ENCODE assay signal across 19 cellular contexts in the genomic region with DNA sequence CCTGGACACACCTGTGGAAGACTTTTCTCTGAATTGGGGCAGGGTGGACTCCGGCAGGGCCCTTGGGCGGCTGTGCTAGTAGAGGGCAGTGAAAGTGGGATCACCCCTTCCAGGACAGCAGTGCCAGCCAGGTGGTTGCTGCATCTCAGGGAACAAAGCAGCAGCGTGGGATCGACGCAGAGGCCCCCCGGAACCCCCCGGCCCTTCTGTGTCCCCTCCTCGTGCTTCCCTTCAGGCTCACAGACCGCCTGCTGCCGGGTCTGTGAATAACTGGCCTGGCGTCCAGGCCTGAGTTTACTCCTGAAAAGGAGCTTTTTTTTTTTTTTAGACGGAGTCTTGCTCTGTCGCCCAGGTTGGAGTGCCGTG. TPM values are rescaled to one million over a fixed set of nuclear protein-coding genes. Genes with fewer than 3 reads are reported as not detected.
DNase-seq lines count a peak whose midpoint lies in the region; ATAC-seq, FAIRE-seq and TF ChIP-seq lines count a peak whose summit lies in the region.
"Had no signal": no experiment of that assay in that cellular context is flagged by ENCODE, and none has a peak within 500 bp of the region (broad histone marks: within the 10 kb centered on the region; RNA-seq: fewer than 3 reads in every experiment).

No MANE protein-coding gene starts in this region.

- H3K9me3 ChIP-seq in breast epithelium (no peaks in the 10 kb centered on the region), PC-9 (ENCODE audit: insufficient read depth, low read depth) (no peaks in the 10 kb centered on the region), esophagus (ENCODE audit: control insufficient read depth in 2 of 2, insufficient read depth in 1 of 2, low read depth in 1 of 2, low read length in 1 of 2) (no peaks in the 10 kb centered on the region), pancreas (no peaks in the 10 kb centered on the region)
- H3K9me3 ChIP-seq: HAP-1 had no signal

- TF ChIP-seq CTCF in MCF 10A (IDR thresholded peaks at IDR 0.05; ENCODE audit: unreplicated experiment), result no peak
- no peak for TF ChIP-seq CTCF in breast epithelium (IDR thresholded peaks at IDR 0.05)
- TF ChIP-seq CTCF in PC-9 (conservative IDR thresholded peaks at IDR 0.05), result no peak
- TF ChIP-seq CTCF in pancreas (IDR thresholded peaks at IDR 0.05), result no peak

- WGBS in esophagus, 2 donors, result 92 to 96% methylated on average over 11 to 14 of the region's 14 CpGs
- 95 to 96% methylated on average over 11 to 14 of the region's 14 CpGs for WGBS in pancreas, 2 donors

- no peak overlapping the region for H3K4me2 ChIP-seq in PC-9

- no peaks in the 10 kb centered on the region for H3K9me2 ChIP-seq in PC-9 (ENCODE audit: insufficient read depth)

- peaks cover 4 to 10% of the 10 kb centered on the region in 2 donors for H3K4me1 ChIP-seq in breast epithelium
- peaks cover 63% of the 10 kb centered on the region for H3K4me1 ChIP-seq in PC-9 (replicated peaks; ENCODE audit: insufficient read depth)
- peaks cover 0 to 33% of the 10 kb centered on the region in 2 donors for H3K4me1 ChIP-seq in esophagus (ENCODE audit: control insufficient read depth in 2 of 2, insufficient read depth in 2 of 2, low read length in 1 of 2)
- no peaks in the 10 kb centered on the region for H3K4me1 ChIP-seq in pancreas
- H3K4me1 ChIP-seq: HAP-1 had no signal

- H3K27me3 ChIP-seq in breast epithelium (no peaks in the 10 kb centered on the region), PC-9 (ENCODE audit: insufficient read depth, low read depth) (no peaks in the 10 kb centered on the region), esophagus (ENCODE audit: control insufficient read depth in 1 of 2, insufficient read depth in 2 of 2, low read length in 2 of 2) (no peaks in the 10 kb centered on the region), pancreas (no peaks in the 10 kb centered on the region)

- peaks cover 31% of the 10 kb centered on the region for H3K4me1 Mint-ChIP-seq in MCF 10A (ENCODE audit: insufficient read depth, unreplicated experiment)
- H3K4me1 Mint-ChIP-seq: IgD-negative memory B cell had no signal

- peaks cover 56% of the 10 kb centered on the region for H3F3A ChIP-seq in PC-9 (ENCODE audit: insufficient read depth, low read depth)

- H2AFZ ChIP-seq in PC-9, result no peak overlapping the region

- TF ChIP-seq POLR2A in breast epithelium (IDR thresholded peaks at IDR 0.05) (no peak), GM12891 (IDR thresholded peaks at IDR 0.05; ENCODE audit: low read depth, low read length) (no peak)

- H3K79me2 ChIP-seq in PC-9 (ENCODE audit: low read depth), result peaks cover 57% of the 10 kb centered on the region

- peak overlapping the region; percentile 35 for H3K27ac Mint-ChIP-seq in MCF 10A (ENCODE audit: low read depth, unreplicated experiment)
- H3K27ac Mint-ChIP-seq: CD4-positive, alpha-beta memory T cell; IgD-negative memory B cell had no signal

- H3K27ac ChIP-seq in breast epithelium (no peak overlapping the region), PC-9 (peak overlapping the region; percentile 38), esophagus (ENCODE audit: low read depth in 2 of 2, low read length in 1 of 2) (peak overlapping the region; percentile 49 to 73), pancreas (no peak overlapping the region)

- H3K4me3 ChIP-seq in breast epithelium (no peak overlapping the region), PC-9 (no peak overlapping the region), esophagus (ENCODE audit: low read depth in 1 of 2, low read length in 2 of 2) (peak overlapping the region; percentile 17 to 37), pancreas (no peak overlapping the region)
- H3K4me3 ChIP-seq: GM12878, HAP-1 had no signal

- BruUV-seq in MCF 10A (replicated peaks; lab: Mats Ljungman, UMichigan) (no TSS peak), PC-9 (replicated peaks; lab: Mats Ljungman, UMichigan) (no TSS peak)

- ATAC-seq in GM21619 (IDR thresholded peaks at IDR 0.05; ENCODE audit: unreplicated experiment), result no peak
- ATAC-seq in pancreas, result no peak

- H3K36me3 ChIP-seq in breast epithelium (peaks cover 4% of the 10 kb centered on the region), PC-9 (ENCODE audit: low read depth) (peaks cover 45% of the 10 kb centered on the region), esophagus (ENCODE audit: control insufficient read depth in 2 of 2, insufficient read depth in 2 of 2, low read length in 1 of 2) (peaks cover 18 to 66% of the 10 kb centered on the region in 2 donors), pancreas (peaks cover 0 to 42% (median 7%) of the 10 kb centered on the region in 3 donors)

- H3K9me3 Mint-ChIP-seq in MCF 10A (ENCODE audit: unreplicated experiment), result no peaks in the 10 kb centered on the region
- H3K9me3 Mint-ChIP-seq: CD4-positive, alpha-beta memory T cell; IgD-negative memory B cell had no signal

- DNase-seq in MCF 10A (ENCODE audit: unreplicated experiment) (no peak), breast epithelium (ENCODE audit: low spot score in 2 of 2) (no peak), PC-9 (no peak), GM12891 (ENCODE audit: insufficient read length, low spot score) (no peak), pancreas (no peak), HPDE6-E6E7 (ENCODE audit: extremely low spot score) (no peak)
- DNase-seq: 8988T; AML-193; C1 segment of cervical spinal cord; CD4-positive, alpha-beta memory T cell; DMS79; GOT3 had no signal

- CTCF ChIA-PET in MCF 10A (lab: Yijun Ruan, JAX), result interaction anchor here (1.2 kb wide), 1 partner anchor 94 kb away, joined by 4 read pairs; no protein-coding TSS in a partner anchor
- CTCF ChIA-PET in PC-9 (lab: Charles Lee), result no interaction called here

- H3K27me3 Mint-ChIP-seq in MCF 10A (ENCODE audit: insufficient read depth, unreplicated experiment), result no peaks in the 10 kb centered on the region
- H3K27me3 Mint-ChIP-seq: CD4-positive, alpha-beta memory T cell; IgD-negative memory B cell had no signal

- H3K36me3 Mint-ChIP-seq in MCF 10A (ENCODE audit: insufficient read depth, unreplicated experiment), result peaks cover 67% of the 10 kb centered on the region

- POLR2A ChIA-PET in MCF 10A (lab: Yijun Ruan, JAX) (interaction anchor here (0.7 to 5.2 kb wide), 4 partner anchors 12 to 21 kb away, joined by 4 to 42 read pairs (median 17); a partner anchor contains a TSS), PC-9 (lab: Charles Lee; ENCODE audit: unreplicated experiment) (no interaction called here)

- intact Hi-C loops in MCF 10A (cut with micrococcal nuclease), result no loop called here
- intact Hi-C loops in breast epithelium (cut with DNase I; ENCODE audit: low total_unique reads), result no loop called here
- intact Hi-C loops in PC-9 (cut with micrococcal nuclease; ENCODE audit: unreplicated experiment), result no loop called here
- intact Hi-C loops in pancreas (cut with DNase I), result no loop called here

- peaks cover 56% of the 10 kb centered on the region for H4K20me1 ChIP-seq in PC-9 (ENCODE audit: insufficient read depth)

- no peak overlapping the region for H3K4me3 Mint-ChIP-seq in MCF 10A (ENCODE audit: unreplicated experiment)
- H3K4me3 Mint-ChIP-seq: CD4-positive, alpha-beta memory T cell; IgD-negative memory B cell had no signal

- FAIRE-seq in GM12891 (lab: Jason Lieb, UNC) (no peak), pancreas (lab: Jason Lieb, UNC) (no peak)
- FAIRE-seq: GM12878 had no signal

TF ChIP-seq in GM12891, 5 proteins besides CTCF, POLR2A, EP300 and RAD21:
- TF ChIP-seq TAF1 (IDR thresholded peaks at IDR 0.05; ENCODE audit: low read depth, low read length), result no peak
- TF ChIP-seq POLR2AphosphoS5 (IDR thresholded peaks at IDR 0.05; ENCODE audit: low read depth, low read length), result no peak
- no peak for TF ChIP-seq POU2F2 (IDR thresholded peaks at IDR 0.05; ENCODE audit: low read depth, low read length)
- no peak for TF ChIP-seq PAX5 (IDR thresholded peaks at IDR 0.05; ENCODE audit: insufficient read depth, low read length, severe bottlenecking)
- TF ChIP-seq SPI1 (IDR thresholded peaks at IDR 0.05; ENCODE audit: low read depth, low read length), result no peak

RNA-seq across cellular contexts. Expression of a gene that starts 8.9 kb away (rescaled TPM):
- total RNA-seq in MCF 10A (2022) (38.1 and 45.0 TPM in 2 replicates), breast epithelium (10 to 100 TPM; 31.1 to 37.9 (median 37.0) TPM), PC-9 (2021) (47.0 and 48.1 TPM in 2 replicates), pancreas (10 to 100 TPM; 25.0 to 31.5 (median 29.2) TPM)
- polyA plus RNA-seq in esophagus (10 to 100 TPM; 42.9 to 59.4 TPM), pancreas (10 to 100 TPM; 20.1 to 23.3 TPM)
- polyA plus RNA-seq in GM12891 (2012; ENCODE audit: low read depth, missing spikeins), result 18.2 TPM

RNA-seq across cellular contexts. Expression of a gene that starts 21.0 kb away (rescaled TPM):
- 174 and 175 TPM in 2 replicates for total RNA-seq in MCF 10A (2022)
- total RNA-seq in breast epithelium, result 100 to 1,000 TPM in 1 of 3 donors, 10 to 100 TPM in 2; 75.1 to 146 (median 84.2) TPM
- total RNA-seq in PC-9 (2021), result 149 and 158 TPM in 2 replicates
- 100 to 1,000 TPM in 1 of 2 donors, 10 to 100 TPM in 1; 82.0 to 107 TPM for polyA plus RNA-seq in esophagus
- polyA plus RNA-seq in GM12891 (2012; ENCODE audit: low read depth, missing spikeins), result 41.8 TPM
- total RNA-seq in pancreas, result 10 to 100 TPM; 16.3 to 35.0 (median 22.3) TPM
- 10 to 100 TPM; 33.8 to 47.3 TPM for polyA plus RNA-seq in pancreas

RNA-seq across cellular contexts. Expression of a gene that starts 24.7 kb away (rescaled TPM):
- not detected in 2 replicates for total RNA-seq in MCF 10A (2022)
- total RNA-seq in breast epithelium, result not detected
- not detected in 2 replicates for total RNA-seq in PC-9 (2021)
- under 1 TPM; 0.42 to 0.92 TPM for polyA plus RNA-seq in esophagus
- 0.26 TPM for polyA plus RNA-seq in GM12891 (2012; ENCODE audit: low read depth, missing spikeins)
- total RNA-seq in pancreas, result not detected
- under 1 TPM; 0.12 to 0.53 TPM for polyA plus RNA-seq in pancreas
- total RNA-seq: CD4-positive, alpha-beta memory T cell; G401; GM12878; HT1080 had no signal
- polyA plus RNA-seq: CD4-positive, alpha-beta memory T cell had no signal

RNA-seq across cellular contexts. Expression of a gene that starts 55.0 kb away (rescaled TPM):
- total RNA-seq in MCF 10A (2022) (0.63 and 0.71 TPM in 2 replicates), breast epithelium (10 to 100 TPM in 2 of 3 donors, 1 to 10 TPM in 1; 8.2 to 18.7 (median 10.7) TPM), PC-9 (2021) (3.6 and 4.9 TPM in 2 replicates), pancreas (1 to 10 TPM; 2.2 to 7.4 (median 3.0) TPM)
- polyA plus RNA-seq in esophagus (1 to 10 TPM in 1 of 2 donors, under 1 TPM in 1; 0.68 to 1.0 TPM), pancreas (1 to 10 TPM; 2.8 to 3.6 TPM)
- polyA plus RNA-seq in GM12891 (2012; ENCODE audit: low read depth, missing spikeins), result 2.8 TPM

Comparison
In these comparisons a context has a peak if more than half of its experiments do, and no peak if none do; other contexts are left out.
1. H3K27ac ChIP-seq: peak in PC-9 (single experiment) and esophagus (2 of 2); none in breast epithelium (0 of 2) and pancreas (0 of 4).
2. H3K4me3 ChIP-seq: peak in esophagus (2 of 2); none in breast epithelium (0 of 3), PC-9 (single experiment) and pancreas (0 of 4).